13 cellular contexts compared by ENCODE assay signal in genomic region chr7:112853429-112853828, GRCh38.
DNase-seq lines count a peak whose midpoint lies in the region; ATAC-seq and TF ChIP-seq lines count a peak whose summit lies in the region.
"Had no signal": no experiment of that assay in that cellular context is flagged by ENCODE, and none has a peak within 500 bp of the region (broad histone marks: within the 10 kb centered on the region; RNA-seq: fewer than 3 reads in every experiment).

No MANE protein-coding gene starts in this region.

- peaks cover 12% of the 10 kb centered on the region for H3K9me3 Mint-ChIP-seq in WTC11
- no peaks in the 10 kb centered on the region for H3K9me3 Mint-ChIP-seq in activated CD8-positive, alpha-beta memory T cell treated with anti-CD3 and anti-CD28 coated beads, Interleukin-2, amount 10 ng/mL, durations not matched to agents 7 days and 5 days (ENCODE audit: low read depth)
- H3K9me3 Mint-ChIP-seq: CD8-positive, alpha-beta memory T cell had no signal

- no peaks in the 10 kb centered on the region for H3K36me3 ChIP-seq in HEK293 (ENCODE audit: control insufficient read depth in 2 of 2, insufficient read depth in 1 of 2, low read length in 2 of 2)
- H3K36me3 ChIP-seq in mucosa of descending colon (ENCODE audit: low read depth) = no peaks in the 10 kb centered on the region
- no peaks in the 10 kb centered on the region for H3K36me3 ChIP-seq in HAP-1 (replicated peaks)

- no peak for TF ChIP-seq CTCF in HEK293 (tag by site-specific recombination; IDR thresholded peaks at IDR 0.05)
- no peak for TF ChIP-seq CTCF in WTC11 (IDR thresholded peaks at IDR 0.05)
- TF ChIP-seq CTCF in mucosa of descending colon (IDR thresholded peaks at IDR 0.05) = no peak

- in situ Hi-C loops in HAP-1 (cut with MboI; ENCODE audit: low sequenced_read_pairs) = no loop called here

- intact Hi-C loops in mucosa of descending colon (cut with DNase I, micrococcal nuclease) = no loop called here

- H3K27me3 Mint-ChIP-seq in WTC11 (ENCODE audit: low read depth) = no peaks in the 10 kb centered on the region
- no peaks in the 10 kb centered on the region for H3K27me3 Mint-ChIP-seq in activated CD8-positive, alpha-beta memory T cell treated with anti-CD3 and anti-CD28 coated beads, Interleukin-2, amount 10 ng/mL, durations not matched to agents 7 days and 5 days
- H3K27me3 Mint-ChIP-seq: CD8-positive, alpha-beta memory T cell had no signal

- H3K4me3 ChIP-seq in HEK293 (ENCODE audit: low read depth, low read length) (no peak overlapping the region), mucosa of descending colon (no peak overlapping the region), HAP-1 (no peak overlapping the region)
- H3K4me3 ChIP-seq: BLaER1 had no signal

- no peak overlapping the region for H3K27ac ChIP-seq in HEK293 (ENCODE audit: extremely low read depth, low read depth, low read length)
- H3K27ac ChIP-seq: BLaER1 had no signal

- H3K27me3 ChIP-seq in HAP-1 (ENCODE audit: low read depth) = no peaks in the 10 kb centered on the region
- H3K27me3 ChIP-seq: BLaER1 had no signal

- CTCF ChIA-PET in HEK293 (lab: Yijun Ruan, JAX) = interaction anchor here (1.2 kb wide), 1 partner anchor 303 kb away, joined by 4 read pairs; no protein-coding TSS in a partner anchor
- CTCF ChIA-PET in WTC11 (lab: Charles Lee) = no interaction called here
- CTCF ChIA-PET in activated CD8-positive, alpha-beta memory T cell treated with anti-CD3 and anti-CD28 coated beads, Interleukin-2, amount 10 ng/mL, durations not matched to agents 7 days and 5 days (lab: Charles Lee) = no interaction called here

- no peak for DNase-seq in WTC11 (ENCODE audit: low spot score)
- peak; percentile 50 for DNase-seq in fibroblast of peridontal ligament (ENCODE audit: extremely low read depth)
- DNase-seq in mucosa of descending colon = no peak
- no peak for DNase-seq in HAP-1 (ENCODE audit: low spot score in 2 of 2)
- DNase-seq in activated CD8-positive, alpha-beta memory T cell treated with anti-CD3 and anti-CD28 coated beads for 24 hours = no peak
- DNase-seq in activated CD8-positive, alpha-beta memory T cell treated with anti-CD3 and anti-CD28 coated beads, Interleukin-2, amount 10 ng/mL, durations not matched to agents 7 days and 5 days = no peak
- DNase-seq in foreskin melanocyte = no peak
- DNase-seq: AML-193; CD8-positive, alpha-beta memory T cell; DMS53; GF-D8 had no signal

- H3K36me3 Mint-ChIP-seq in WTC11 = no peaks in the 10 kb centered on the region; the same call in 1 of the 2 replicates
- H3K36me3 Mint-ChIP-seq in activated CD8-positive, alpha-beta memory T cell treated with anti-CD3 and anti-CD28 coated beads, Interleukin-2, amount 10 ng/mL, durations not matched to agents 7 days and 5 days = peaks cover 10% of the 10 kb centered on the region

- POLR2A ChIA-PET in HEK293 (lab: Yijun Ruan, JAX) = no interaction called here
- POLR2A ChIA-PET in WTC11 (lab: Charles Lee) = no interaction called here

- ATAC-seq in WTC11 (no peak), mucosa of descending colon (peak; percentile 43)
- no peak for ATAC-seq in activated CD8-positive, alpha-beta memory T cell treated with anti-CD3 and anti-CD28 coated beads, Interleukin-2, amount 10 ng/mL, durations not matched to agents 7 days and 5 days

- peaks cover 6% of the 10 kb centered on the region; the same call in 1 of the 2 replicates for H3K4me1 ChIP-seq in HEK293 (ENCODE audit: control insufficient read depth, insufficient read depth, low read length)
- peaks cover 5% of the 10 kb centered on the region for H3K4me1 ChIP-seq in mucosa of descending colon (ENCODE audit: low read depth)
- H3K4me1 ChIP-seq in HAP-1 = no peaks in the 10 kb centered on the region
- H3K4me1 ChIP-seq: BLaER1 had no signal

- no peak overlapping the region for H3K4me3 Mint-ChIP-seq in WTC11
- no peak overlapping the region for H3K4me3 Mint-ChIP-seq in activated CD8-positive, alpha-beta memory T cell treated with anti-CD3 and anti-CD28 coated beads, Interleukin-2, amount 10 ng/mL, durations not matched to agents 7 days and 5 days
- H3K4me3 Mint-ChIP-seq: CD8-positive, alpha-beta memory T cell had no signal

- peaks cover 10% of the 10 kb centered on the region for H3K4me1 Mint-ChIP-seq in WTC11
- peaks cover 2% of the 10 kb centered on the region for H3K4me1 Mint-ChIP-seq in activated CD8-positive, alpha-beta memory T cell treated with anti-CD3 and anti-CD28 coated beads, Interleukin-2, amount 10 ng/mL, durations not matched to agents 7 days and 5 days

- no peaks in the 10 kb centered on the region for H3K9me3 ChIP-seq in HEK293 (ENCODE audit: control insufficient read depth, insufficient read depth, low read depth, low read length)
- H3K9me3 ChIP-seq in mucosa of descending colon = no peaks in the 10 kb centered on the region
- H3K9me3 ChIP-seq in HAP-1 = no peaks in the 10 kb centered on the region

- H3K27ac Mint-ChIP-seq in WTC11 = peak overlapping the region; percentile 43; the same call in 1 of the 2 replicates
- H3K27ac Mint-ChIP-seq in activated CD8-positive, alpha-beta memory T cell treated with anti-CD3 and anti-CD28 coated beads, Interleukin-2, amount 10 ng/mL, durations not matched to agents 7 days and 5 days = no peak overlapping the region

TF ChIP-seq in HEK293, 187 proteins besides CTCF, POLR2A, EP300 and RAD21 (continues in another document):
- TF ChIP-seq ZBTB10 (tag by site-specific recombination; IDR thresholded peaks at IDR 0.05) (no peak), ZBTB6 (tag by site-specific recombination; IDR thresholded peaks at IDR 0.05) (no peak), ZNF416 (tag by site-specific recombination; IDR thresholded peaks at IDR 0.05) (no peak)

TF ChIP-seq in WTC11, 78 proteins besides CTCF, POLR2A, EP300 and RAD21:
- TF ChIP-seq ZNF121 (CRISPR knock-in tag; IDR thresholded peaks at IDR 0.05) = no peak
- TF ChIP-seq RORB (CRISPR knock-in tag; IDR thresholded peaks at IDR 0.05) = no peak
- no peak for TF ChIP-seq TEAD1 (CRISPR knock-in tag; IDR thresholded peaks at IDR 0.05)
- no peak for TF ChIP-seq E2F4 (CRISPR knock-in tag; IDR thresholded peaks at IDR 0.05; ENCODE audit: borderline replicate concordance, low read depth)
- no peak for TF ChIP-seq ZNF423 (CRISPR knock-in tag; IDR thresholded peaks at IDR 0.05)
- TF ChIP-seq ZNF416 (CRISPR knock-in tag; IDR thresholded peaks at IDR 0.05) = no peak
- no peak for TF ChIP-seq ZNF532 (CRISPR knock-in tag; IDR thresholded peaks at IDR 0.05; ENCODE audit: borderline replicate concordance)
